8 cellular contexts compared by ENCODE assay signal in genomic region chr1:206663832-206664652, GRCh38. TPM values are rescaled to one million over a fixed set of nuclear protein-coding genes. Genes with fewer than 3 reads are reported as not detected.
DNase-seq lines count a peak whose midpoint lies in the region; ATAC-seq lines count a peak whose summit lies in the region.

No MANE protein-coding gene starts in this region.

- peaks cover 55% of the 10 kb centered on the region for H3K27me3 Mint-ChIP-seq in CD4-positive, CD25-positive, alpha-beta regulatory T cell

- no peak overlapping the region for H3K4me3 ChIP-seq in CD4-positive, CD25-positive, alpha-beta regulatory T cell (ENCODE audit: low read depth, low read length)
- H3K4me3 ChIP-seq in adipocyte (ENCODE audit: low read length) (no peak overlapping the region), right cardiac atrium (ENCODE audit: low read length) (no peak overlapping the region)

- peak; percentile 65 to 66 for ATAC-seq in CD4-positive, CD25-positive, alpha-beta regulatory T cell (ENCODE audit: low read depth in 2 of 2)
- peak; percentile 78 for ATAC-seq in GM21447 (IDR thresholded peaks at IDR 0.05; ENCODE audit: unreplicated experiment)
- peak; percentile 71 to 76 for ATAC-seq in right cardiac atrium
- peak; percentile 87 for ATAC-seq in sciatic nerve
- ATAC-seq in HG02623 (IDR thresholded peaks at IDR 0.05; ENCODE audit: unreplicated experiment), result no peak

- peaks cover 0 to 11% (median 3%) of the 10 kb centered on the region in 4 donors for H3K4me1 Mint-ChIP-seq in CD4-positive, CD25-positive, alpha-beta regulatory T cell

- no peak overlapping the region for H3K4me3 Mint-ChIP-seq in CD4-positive, CD25-positive, alpha-beta regulatory T cell

- H3K27me3 ChIP-seq in CD4-positive, CD25-positive, alpha-beta regulatory T cell (ENCODE audit: control insufficient read depth, insufficient read depth, low read length), result peaks cover 10% of the 10 kb centered on the region
- H3K27me3 ChIP-seq in adipocyte (replicated peaks; ENCODE audit: control insufficient read depth, insufficient read depth, low read length), result peaks cover 13% of the 10 kb centered on the region
- no peaks in the 10 kb centered on the region for H3K27me3 ChIP-seq in right cardiac atrium (ENCODE audit: control insufficient read depth, insufficient read depth)

- H3K4me1 ChIP-seq in CD4-positive, CD25-positive, alpha-beta regulatory T cell (ENCODE audit: control insufficient read depth, insufficient read depth, low read length, poor library complexity, severe bottlenecking), result peaks cover 6% of the 10 kb centered on the region
- H3K4me1 ChIP-seq in adipocyte (ENCODE audit: control insufficient read depth, insufficient read depth, low read length) (peaks cover 29% of the 10 kb centered on the region), right cardiac atrium (ENCODE audit: control insufficient read depth, insufficient read depth, low read length) (peaks cover 19% of the 10 kb centered on the region)

- no peaks in the 10 kb centered on the region for H3K9me3 ChIP-seq in CD4-positive, CD25-positive, alpha-beta regulatory T cell (ENCODE audit: control insufficient read depth in 2 of 2, low read length in 2 of 2)
- H3K9me3 ChIP-seq in adipocyte (ENCODE audit: control insufficient read depth, low read length) (no peaks in the 10 kb centered on the region), right cardiac atrium (ENCODE audit: control insufficient read depth, low read length) (no peaks in the 10 kb centered on the region)

- WGBS in right cardiac atrium, result 8% methylated on average over 20 of the region's 20 CpGs

- H3K36me3 Mint-ChIP-seq in CD4-positive, CD25-positive, alpha-beta regulatory T cell, result no peaks in the 10 kb centered on the region

- H3K9me3 Mint-ChIP-seq in CD4-positive, CD25-positive, alpha-beta regulatory T cell, result no peaks in the 10 kb centered on the region

- peak; percentile 65 to 76 (median 72) for DNase-seq in CD4-positive, CD25-positive, alpha-beta regulatory T cell
- DNase-seq in NCI-H1092 treated with DMSO at 0.1 percent for 48 hours (lab: John Stamatoyannopoulos, UW) (peak; percentile 92), SW480 (ENCODE audit: low spot score) (peak; percentile 33), adipocyte (ENCODE audit: low read depth) (peak; percentile 85), right cardiac atrium (peak; percentile 37 to 83 (median 82)), sciatic nerve (ENCODE audit: low spot score) (no peak)

- H3K9ac ChIP-seq in adipocyte (ENCODE audit: low read length), result no peak overlapping the region

- no peak overlapping the region for H3K27ac ChIP-seq in CD4-positive, CD25-positive, alpha-beta regulatory T cell (ENCODE audit: insufficient read depth, low read length, poor library complexity, severe bottlenecking)
- H3K27ac ChIP-seq in right cardiac atrium (ENCODE audit: low read length), result peak overlapping the region; percentile 100

- no peaks in the 10 kb centered on the region for H3K36me3 ChIP-seq in CD4-positive, CD25-positive, alpha-beta regulatory T cell (ENCODE audit: control insufficient read depth, insufficient read depth, low read length)
- no peaks in the 10 kb centered on the region for H3K36me3 ChIP-seq in adipocyte (ENCODE audit: control insufficient read depth, insufficient read depth, low read length, severe bottlenecking)

- no peak overlapping the region for H3K27ac Mint-ChIP-seq in CD4-positive, CD25-positive, alpha-beta regulatory T cell

- intact Hi-C loops in right cardiac atrium (cut with DNase I) (loop anchor here in 2 of 4 donors (2.0 kb wide), 1 partner anchor 29 kb away; the partner anchor contains the start of gene DYRK3 (in 2 of the 2)), sciatic nerve (cut with DNase I) (no loop called here)

RNA-seq across cellular contexts. Expression of gene MAPKAPK2, which starts 20.7 kb away (rescaled TPM):
- total RNA-seq in CD4-positive, CD25-positive, alpha-beta regulatory T cell, result 167 TPM
- polyA plus RNA-seq in CD4-positive, CD25-positive, alpha-beta regulatory T cell, result 1 to 10 TPM; 2.4 to 3.8 (median 2.9) TPM
- total RNA-seq in right cardiac atrium (100 to 1,000 TPM; 192 to 221 (median 216) TPM), sciatic nerve (56.3 TPM)
- 129 TPM for polyA plus RNA-seq in right cardiac atrium

RNA-seq across cellular contexts. Expression of gene DYRK3, which starts 28.7 kb away (rescaled TPM):
- 0.67 TPM for total RNA-seq in CD4-positive, CD25-positive, alpha-beta regulatory T cell
- under 1 TPM in 1 of 4 donors, not detected in 3; 0.32 TPM for polyA plus RNA-seq in CD4-positive, CD25-positive, alpha-beta regulatory T cell
- total RNA-seq in right cardiac atrium (10 to 100 TPM; 15.7 to 29.8 (median 23.4) TPM), sciatic nerve (9.5 TPM)
- polyA plus RNA-seq in right cardiac atrium, result 17.0 TPM

RNA-seq across cellular contexts. Expression of gene EIF2D, which starts 51.8 kb away (rescaled TPM):
- 35.7 TPM for total RNA-seq in CD4-positive, CD25-positive, alpha-beta regulatory T cell
- polyA plus RNA-seq in CD4-positive, CD25-positive, alpha-beta regulatory T cell, result 10 to 100 TPM; 21.3 to 32.6 (median 26.7) TPM
- 10 to 100 TPM; 24.6 to 28.0 (median 25.8) TPM for total RNA-seq in right cardiac atrium
- polyA plus RNA-seq in right cardiac atrium, result 23.0 TPM
- total RNA-seq in sciatic nerve, result 54.1 TPM
